ENCODE assay signal across 23 cellular contexts in the genomic region with DNA sequence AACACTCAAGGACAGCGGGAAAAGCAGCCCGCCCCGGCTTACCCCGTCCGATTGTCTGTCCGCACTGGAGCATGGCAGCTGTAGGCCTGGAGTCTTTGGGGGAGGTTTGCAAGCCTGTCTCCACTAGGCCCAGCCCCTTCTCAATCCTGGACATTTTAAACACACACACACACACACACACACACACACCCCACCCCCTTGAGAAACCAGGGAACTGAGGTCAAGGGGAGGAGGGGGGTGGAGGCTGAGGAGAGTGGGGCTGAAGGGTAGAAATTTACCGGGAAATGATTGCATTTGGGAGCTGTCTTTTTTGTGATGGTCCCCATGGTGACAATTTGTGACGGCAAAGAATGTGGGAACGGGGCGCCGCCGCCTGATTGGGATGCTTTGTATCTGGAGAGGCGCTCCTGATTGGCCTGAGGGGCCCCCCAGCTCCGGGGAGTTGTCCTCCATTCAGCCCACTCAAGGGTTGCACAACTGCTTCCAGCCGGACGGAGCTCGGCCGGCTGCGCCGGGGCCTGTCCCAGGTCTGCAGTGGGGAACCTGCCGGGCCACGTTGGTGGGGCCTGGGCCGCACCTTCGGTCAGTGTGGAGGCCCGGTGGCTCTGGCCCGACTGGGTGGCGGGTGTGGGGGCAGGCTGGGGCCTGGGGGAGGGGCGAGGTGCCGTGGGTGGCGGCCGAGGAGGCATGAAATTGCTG. TPM values are rescaled to one million over a fixed set of nuclear protein-coding genes. Genes with fewer than 3 reads are reported as not detected.
DNase-seq lines count a peak whose midpoint lies in the region; ATAC-seq and TF ChIP-seq lines count a peak whose summit lies in the region.
"Had no signal": no experiment of that assay in that cellular context is flagged by ENCODE, and none has a peak within 500 bp of the region (broad histone marks: within the 10 kb centered on the region; RNA-seq: fewer than 3 reads in every experiment).

A gene (plus strand): TSS at position 472 of the 699 bp plus-strand sequence. CDS start 942 bp downstream, outside the sequence.

- H3K79me2 ChIP-seq in OCI-LY3 (ENCODE audit: low read length) (no peaks in the 10 kb centered on the region), neural progenitor cell (ENCODE audit: low read depth) (no peaks in the 10 kb centered on the region)

- TF ChIP-seq CTCF in OCI-LY3 (IDR thresholded peaks at IDR 0.05; ENCODE audit: low read depth, low read length) (no peak), glutamatergic neuron (IDR thresholded peaks at IDR 0.05; ENCODE audit: partially characterized antibody, unreplicated experiment) (no peak), neural progenitor cell (IDR thresholded peaks at IDR 0.05) (no peak)

- peaks cover 4% of the 10 kb centered on the region for H3K27me3 Mint-ChIP-seq in glutamatergic neuron (ENCODE audit: unreplicated experiment)
- peaks cover 7% of the 10 kb centered on the region for H3K27me3 Mint-ChIP-seq in neural progenitor cell (ENCODE audit: insufficient read depth, low read depth)
- H3K27me3 Mint-ChIP-seq: CD4-positive, CD25-positive, alpha-beta regulatory T cell; stimulated activated naive CD8-positive, alpha-beta T cell treated with anti-CD3 and anti-CD28 coated beads, Interleukin-15, amount 100 ng/mL, for 72 hours had no signal

- H4K20me1 ChIP-seq in OCI-LY3 (ENCODE audit: insufficient read depth, low read length), result no peaks in the 10 kb centered on the region
- H4K20me1 ChIP-seq in neural progenitor cell (ENCODE audit: low read depth), result no peaks in the 10 kb centered on the region

- H3K4me3 ChIP-seq in OCI-LY3 (ENCODE audit: low read length), result peak within 1 kb of the TSS; percentile 45
- H3K4me3 ChIP-seq in neural progenitor cell, result no peak within 1 kb of the TSS
- H3K4me3 ChIP-seq: gastroesophageal sphincter, pancreas had no signal

- H3K4me2 ChIP-seq in OCI-LY3 (ENCODE audit: low read length), result peak within 1 kb of the TSS; percentile 68
- H3K4me2 ChIP-seq in neural progenitor cell, result peak within 1 kb of the TSS; percentile 47

- no peaks in the 10 kb centered on the region for H3K27me3 ChIP-seq in OCI-LY3 (ENCODE audit: low read depth, low read length)
- no peaks in the 10 kb centered on the region for H3K27me3 ChIP-seq in neural progenitor cell
- H3K27me3 ChIP-seq: gastroesophageal sphincter, pancreas had no signal

- H3F3A ChIP-seq in neural progenitor cell (ENCODE audit: low read depth), result peaks cover 9% of the 10 kb centered on the region

- no peak within 1 kb of the TSS for H3K4me3 Mint-ChIP-seq in glutamatergic neuron (ENCODE audit: unreplicated experiment)
- H3K4me3 Mint-ChIP-seq in neural progenitor cell, result peak within 1 kb of the TSS; percentile 88
- H3K4me3 Mint-ChIP-seq in stimulated activated effector memory CD8-positive, alpha-beta T cell treated with anti-CD3 and anti-CD28 coated beads, Interleukin-12 subunit alpha, Interleukin-12 subunit beta, amount 100 ng/mL, for 72 hours, result no peak within 1 kb of the TSS
- H3K4me3 Mint-ChIP-seq: activated CD8-positive, alpha-beta T cell treated with anti-CD3 and anti-CD28 coated beads, Interleukin-2, amount 10 ng/mL, durations not matched to agents 7 days and 5 days; activated naive CD8-positive, alpha-beta T cell treated with anti-CD3 and anti-CD28 coated beads, Interleukin-2, amount 10 ng/mL, durations not matched to agents 7 days and 5 days; CD4-positive, CD25-positive, alpha-beta regulatory T cell; immature natural killer cell; stimulated activated naive CD8-positive, alpha-beta T cell treated with anti-CD3 and anti-CD28 coated beads, Interleukin-15, amount 100 ng/mL, for 72 hours had no signal

- H3K27ac ChIP-seq in OCI-LY3 (ENCODE audit: low read length) (no peak within 1 kb of the TSS), neural progenitor cell (no peak within 1 kb of the TSS)
- H3K27ac ChIP-seq: gastroesophageal sphincter, pancreas, VCaP had no signal

- H3K4me1 ChIP-seq in OCI-LY3 (ENCODE audit: low read length), result peaks cover 16% of the 10 kb centered on the region
- H3K4me1 ChIP-seq in neural progenitor cell, result peaks cover 22% of the 10 kb centered on the region
- H3K4me1 ChIP-seq: pancreas had no signal

- H2AFZ ChIP-seq in OCI-LY3 (ENCODE audit: low read depth, low read length) (no peak within 1 kb of the TSS), neural progenitor cell (replicated peaks) (peak within 1 kb of the TSS; percentile 17)

- H3K27ac Mint-ChIP-seq in glutamatergic neuron (ENCODE audit: unreplicated experiment) (no peak within 1 kb of the TSS), neural progenitor cell (peak within 1 kb of the TSS; percentile 100)
- no peak within 1 kb of the TSS for H3K27ac Mint-ChIP-seq in stimulated activated effector memory CD8-positive, alpha-beta T cell treated with anti-CD3 and anti-CD28 coated beads, Interleukin-12 subunit alpha, Interleukin-12 subunit beta, amount 100 ng/mL, for 72 hours
- H3K27ac Mint-ChIP-seq: activated CD8-positive, alpha-beta T cell treated with anti-CD3 and anti-CD28 coated beads, Interleukin-2, amount 10 ng/mL, durations not matched to agents 7 days and 5 days; activated naive CD8-positive, alpha-beta T cell treated with anti-CD3 and anti-CD28 coated beads, Interleukin-2, amount 10 ng/mL, durations not matched to agents 7 days and 5 days; CD4-positive, CD25-positive, alpha-beta regulatory T cell; immature natural killer cell had no signal

- H3K36me3 ChIP-seq in OCI-LY3 (replicated peaks; ENCODE audit: low read depth, low read length) (no peaks in the 10 kb centered on the region), neural progenitor cell (no peaks in the 10 kb centered on the region)
- H3K36me3 ChIP-seq: pancreas had no signal

- no peak for ATAC-seq in stimulated activated effector memory CD8-positive, alpha-beta T cell treated with anti-CD3 and anti-CD28 coated beads, Interleukin-12 subunit alpha, Interleukin-12 subunit beta, amount 100 ng/mL, for 72 hours
- ATAC-seq: activated CD8-positive, alpha-beta T cell treated with anti-CD3 and anti-CD28 coated beads, Interleukin-2, amount 10 ng/mL, durations not matched to agents 7 days and 5 days; gastroesophageal sphincter; pancreas; stimulated activated naive CD8-positive, alpha-beta T cell treated with anti-CD3 and anti-CD28 coated beads, Interleukin-15, amount 100 ng/mL, for 72 hours had no signal

- H3K9me3 ChIP-seq in OCI-LY3 (ENCODE audit: insufficient read depth, low read length) (no peaks in the 10 kb centered on the region), neural progenitor cell (ENCODE audit: low read depth) (no peaks in the 10 kb centered on the region)
- H3K9me3 ChIP-seq: gastroesophageal sphincter, pancreas had no signal

- DNase-seq in Ammon's horn (ENCODE audit: low spot score) (peak; percentile 51), glutamatergic neuron (peak; percentile 37), neural progenitor cell (ENCODE audit: low spot score) (peak; percentile 33), NK-92 (lab: John Stamatoyannopoulos, UW; ENCODE audit: unreplicated experiment) (no peak)
- no peak for DNase-seq in stimulated activated effector memory CD8-positive, alpha-beta T cell treated with anti-CD3 and anti-CD28 coated beads, Interleukin-12 subunit alpha, Interleukin-12 subunit beta, amount 100 ng/mL, for 72 hours (ENCODE audit: low spot score in 2 of 2)
- no peak for DNase-seq in stimulated activated naive CD4-positive, alpha-beta T cell (lab: John Stamatoyannopoulos, UW)
- no peak for DNase-seq in activated CD4-positive, alpha-beta T cell treated with anti-CD3 and anti-CD28 coated beads, Interleukin-2, amount 50 U/mL, for 1 hour
- DNase-seq: activated CD8-positive, alpha-beta T cell treated with anti-CD3 and anti-CD28 coated beads, Interleukin-2, amount 10 ng/mL, durations not matched to agents 7 days and 5 days; activated naive CD8-positive, alpha-beta T cell treated with anti-CD3 and anti-CD28 coated beads, Interleukin-2, amount 10 ng/mL, durations not matched to agents 7 days and 5 days; CD4-positive, CD25-positive, alpha-beta regulatory T cell; immature natural killer cell; NCI-H2171; NK-92 treated with Interleukin-12 subunit alpha and Interleukin-12 subunit beta, amount 100 ng/mL, for 24 hours; pancreas; stimulated activated naive CD8-positive, alpha-beta T cell treated with anti-CD3 and anti-CD28 coated beads, Interleukin-15, amount 100 ng/mL, for 72 hours; T-helper 1 cell had no signal

- peaks cover 3% of the 10 kb centered on the region for H3K9me3 Mint-ChIP-seq in glutamatergic neuron (ENCODE audit: unreplicated experiment)
- H3K9me3 Mint-ChIP-seq in neural progenitor cell, result no peaks in the 10 kb centered on the region
- no peaks in the 10 kb centered on the region for H3K9me3 Mint-ChIP-seq in stimulated activated effector memory CD8-positive, alpha-beta T cell treated with anti-CD3 and anti-CD28 coated beads, Interleukin-12 subunit alpha, Interleukin-12 subunit beta, amount 100 ng/mL, for 72 hours
- H3K9me3 Mint-ChIP-seq: activated naive CD8-positive, alpha-beta T cell treated with anti-CD3 and anti-CD28 coated beads, Interleukin-2, amount 10 ng/mL, durations not matched to agents 7 days and 5 days; CD4-positive, CD25-positive, alpha-beta regulatory T cell; immature natural killer cell; stimulated activated naive CD8-positive, alpha-beta T cell treated with anti-CD3 and anti-CD28 coated beads, Interleukin-15, amount 100 ng/mL, for 72 hours had no signal

- H3K36me3 Mint-ChIP-seq in glutamatergic neuron (ENCODE audit: unreplicated experiment) (no peaks in the 10 kb centered on the region), neural progenitor cell (peaks cover 10% of the 10 kb centered on the region)
- H3K36me3 Mint-ChIP-seq in stimulated activated effector memory CD8-positive, alpha-beta T cell treated with anti-CD3 and anti-CD28 coated beads, Interleukin-12 subunit alpha, Interleukin-12 subunit beta, amount 100 ng/mL, for 72 hours, result no peaks in the 10 kb centered on the region
- H3K36me3 Mint-ChIP-seq: activated naive CD8-positive, alpha-beta T cell treated with anti-CD3 and anti-CD28 coated beads, Interleukin-2, amount 10 ng/mL, durations not matched to agents 7 days and 5 days; CD4-positive, CD25-positive, alpha-beta regulatory T cell; immature natural killer cell had no signal

- H3K9ac ChIP-seq in OCI-LY3 (ENCODE audit: low read length), result no peak within 1 kb of the TSS; the same call in 1 of the 2 replicates
- H3K9ac ChIP-seq in neural progenitor cell, result no peak within 1 kb of the TSS

- H3K4me1 Mint-ChIP-seq in glutamatergic neuron (ENCODE audit: low read depth, unreplicated experiment), result peaks cover 4% of the 10 kb centered on the region
- H3K4me1 Mint-ChIP-seq in neural progenitor cell, result peaks cover 76% of the 10 kb centered on the region
- no peaks in the 10 kb centered on the region for H3K4me1 Mint-ChIP-seq in stimulated activated effector memory CD8-positive, alpha-beta T cell treated with anti-CD3 and anti-CD28 coated beads, Interleukin-12 subunit alpha, Interleukin-12 subunit beta, amount 100 ng/mL, for 72 hours
- H3K4me1 Mint-ChIP-seq: activated naive CD8-positive, alpha-beta T cell treated with anti-CD3 and anti-CD28 coated beads, Interleukin-2, amount 10 ng/mL, durations not matched to agents 7 days and 5 days; CD4-positive, CD25-positive, alpha-beta regulatory T cell; immature natural killer cell had no signal

RNA-seq across cellular contexts. Expression of the gene that starts here (rescaled TPM):
- total RNA-seq in glutamatergic neuron (ENCODE audit: unreplicated experiment) (not detected), neural progenitor cell (ENCODE audit: low replicate concordance) (not detected in 2 replicates)
- total RNA-seq: A673; activated CD8-positive, alpha-beta T cell treated with anti-CD3 and anti-CD28 coated beads, Interleukin-2, amount 10 ng/mL, durations not matched to agents 7 days and 5 days; activated naive CD8-positive, alpha-beta T cell treated with anti-CD3 and anti-CD28 coated beads, Interleukin-2, amount 10 ng/mL, durations not matched to agents 7 days and 5 days; CD4-positive, CD25-positive, alpha-beta regulatory T cell; Daoy; endothelial cell of umbilical vein; gastroesophageal sphincter; mononuclear cell; pancreas had no signal

Comparison
In these comparisons a context has a peak if more than half of its experiments do, and no peak if none do; other contexts are left out.
1. Peak in DNase-seq in glutamatergic neuron; RNA of the gene not detected or under 1 TPM.
2. Peak in DNase-seq and H3K4me2 ChIP-seq in neural progenitor cell; RNA of the gene not detected or under 1 TPM.